ENCODE assay signal across 3 cellular contexts in genomic region chr13:49920969-49921368, GRCh38. TPM values are rescaled to one million over a fixed set of nuclear protein-coding genes. Genes with fewer than 3 reads are reported as not detected.
DNase-seq lines count a peak whose midpoint lies in the region; ATAC-seq, FAIRE-seq and TF ChIP-seq lines count a peak whose summit lies in the region.
"Not testable (repeated sequence)": the region's sequence is repeated elsewhere in the genome, so short reads cannot be mapped to it uniquely, and the experiment has no call there.

No MANE protein-coding gene starts in this region.

- not testable (repeated sequence) for FAIRE-seq in GM12878 (lab: Jason Lieb, UNC)

- 98% methylated on average over 4 of the region's 4 CpGs for WGBS in GM12878 (ENCODE audit: insufficient coverage, insufficient replicate concordance, low lambda C conversion rate, missing lambda C conversion rate)

- intact Hi-C loops in GM12878 (cut with micrococcal nuclease; ENCODE audit: unreplicated experiment) = not testable (repeated sequence)

- BruUV-seq in GM12878 (replicated peaks; lab: Mats Ljungman, UMichigan) = TSS peak; percentile 54

- not testable (repeated sequence) for TF ChIP-seq CTCF in HEK293 (tag by site-specific recombination; IDR thresholded peaks at IDR 0.05); GM12878 (IDR thresholded peaks at IDR 0.05 in 2 of 3, conservative IDR thresholded peaks at IDR 0.05 in 1 of 3; ENCODE audit: control insufficient read depth in 2 of 3, extremely low read depth in 1 of 3, insufficient read depth in 1 of 3, low read depth in 3 of 3, low read length in 3 of 3)

- not testable (repeated sequence) for H3K4me1 ChIP-seq in HEK293 (ENCODE audit: control insufficient read depth, insufficient read depth, low read length); Karpas-422 (ENCODE audit: low read length); GM12878 (ENCODE audit: control insufficient read depth, insufficient read depth, low read length)

- SMC1A ChIA-PET in GM12878 (lab: Charles Lee; ENCODE audit: uncharacterized antibody, unreplicated experiment) = interaction anchor here (1.6 kb wide), 1 partner anchor 11 kb away, joined by 3 read pairs; no protein-coding TSS in a partner anchor

- POLR2A ChIA-PET in HEK293 (lab: Yijun Ruan, JAX); GM12878 (lab: Charles Lee): not testable (repeated sequence)

- H3K36me3 ChIP-seq in HEK293 (ENCODE audit: control insufficient read depth in 2 of 2, insufficient read depth in 1 of 2, low read length in 2 of 2) (peaks cover 12 to 30% of the 10 kb centered on the region in 2 experiments), Karpas-422 (ENCODE audit: insufficient read depth, low read length) (peaks cover 11% of the 10 kb centered on the region)
- H3K36me3 ChIP-seq in GM12878 (ENCODE audit: control insufficient read depth in 2 of 2, insufficient read depth in 2 of 2, low read length in 1 of 2) = not testable (repeated sequence)

- DNase-seq in Karpas-422 = peak; percentile 16
- DNase-seq in GM12878 (ENCODE audit: low read depth, low spot score) = not testable (repeated sequence)

- in situ Hi-C loops in GM12878 (cut with MboI) = not testable (repeated sequence)

- H2AFZ ChIP-seq in Karpas-422 (ENCODE audit: low read length); GM12878 (ENCODE audit: control insufficient read depth, low read depth, low read length): not testable (repeated sequence)

- H3K4me3 ChIP-seq in HEK293 (ENCODE audit: low read depth, low read length); Karpas-422 (ENCODE audit: low read length); GM12878: not testable (repeated sequence)

- not testable (repeated sequence) for H3K4me2 ChIP-seq in Karpas-422 (ENCODE audit: low read depth, low read length, poor library complexity, severe bottlenecking); GM12878 (ENCODE audit: control insufficient read depth, insufficient read depth)

- H3K9ac ChIP-seq in Karpas-422 (ENCODE audit: low read length); GM12878 (ENCODE audit: control insufficient read depth, insufficient read depth, low read length): not testable (repeated sequence)

- not testable (repeated sequence) for ATAC-seq in GM12878

- TF ChIP-seq POLR2A in GM12878 (IDR thresholded peaks at IDR 0.05; ENCODE audit: low read depth, low read length) = not testable (repeated sequence)

- not testable (repeated sequence) for H4K20me1 ChIP-seq in Karpas-422 (ENCODE audit: insufficient read depth, low read depth, low read length); GM12878 (ENCODE audit: control insufficient read depth, insufficient read depth)

- not testable (repeated sequence) for TF ChIP-seq RAD21 in GM12878 (IDR thresholded peaks at IDR 0.05; ENCODE audit: insufficient read depth, low read depth, low read length)

- not testable (repeated sequence) for H3K9me3 ChIP-seq in HEK293 (ENCODE audit: control insufficient read depth, insufficient read depth, low read depth, low read length); Karpas-422 (ENCODE audit: low read length); GM12878 (replicated peaks; ENCODE audit: control insufficient read depth, insufficient read depth, low read length)

- H3K79me2 ChIP-seq in Karpas-422 (ENCODE audit: low read length); GM12878 (ENCODE audit: control insufficient read depth, insufficient read depth, low read length): not testable (repeated sequence)

- not testable (repeated sequence) for H3K9me2 ChIP-seq in Karpas-422 (replicated peaks; ENCODE audit: insufficient read depth, low read length)

- RAD21 ChIA-PET in GM12878 (lab: Charles Lee; ENCODE audit: unreplicated experiment) = not testable (repeated sequence)

- CTCF ChIA-PET in HEK293 (lab: Yijun Ruan, JAX) = interaction anchor here (0.7 kb wide), 2 partner anchors 71 to 542 kb away, joined by 3 read pairs; no protein-coding TSS in a partner anchor
- CTCF ChIA-PET in GM12878 (lab: Yijun Ruan, JAX) = interaction anchor here (1.9 kb wide), 1 partner anchor 15 kb away, joined by 7 read pairs; the partner anchor contains the start of gene SPRYD7

- not testable (repeated sequence) for H3K27ac ChIP-seq in HEK293 (ENCODE audit: extremely low read depth, low read depth, low read length); Karpas-422 (ENCODE audit: low read length); GM12878 (ENCODE audit: control insufficient read depth, insufficient read depth)

- not testable (repeated sequence) for TF ChIP-seq EP300 in GM12878 (IDR thresholded peaks at IDR 0.05; ENCODE audit: borderline replicate concordance in 1 of 2, control insufficient read depth in 1 of 2, low read depth in 2 of 2, low read length in 2 of 2)

- H3K27me3 ChIP-seq in Karpas-422 (ENCODE audit: low read length); GM12878 (replicated peaks in 1 of 2; ENCODE audit: control insufficient read depth in 2 of 2, insufficient read depth in 2 of 2, low read length in 1 of 2): not testable (repeated sequence)

TF ChIP-seq in HEK293, 187 proteins besides CTCF, POLR2A, EP300 and RAD21:
- TF ChIP-seq ZNF677 (tag by site-specific recombination; IDR thresholded peaks at IDR 0.05) = peak; percentile 91

RNA-seq across cellular contexts. Expression of gene SPRYD7, which starts 15.2 kb away (rescaled TPM):
- total RNA-seq in Karpas-422 (2014; rRNA removed; shearing (Covaris generic); ENCODE audit: low replicate concordance) = 7.0 and 14.1 TPM in 2 replicates
- total RNA-seq in GM12878 (2013; cell fraction: nucleolus; rRNA removed) = 7.4 and 8.2 TPM in 2 replicates
- 8.2 and 11.0 TPM in 2 replicates for total RNA-seq in GM12878 (2014; rRNA removed)
- total RNA-seq in GM12878 (2014; rRNA removed; fragmentation: Illumina TruSeq; extraction: Trizol) = 7.2 and 8.9 TPM in 2 replicates
- 8.1 and 8.5 TPM in 2 replicates for total RNA-seq in GM12878 (2021)
- polyA plus RNA-seq in GM12878 (2011; ENCODE audit: low read depth) = 3.0 TPM
- 5.3 and 5.8 TPM in 2 replicates for polyA plus RNA-seq in GM12878 (2011; rRNA removed)
- 2.2 and 7.4 TPM in 2 replicates for polyA plus RNA-seq in GM12878 (2011; cell fraction: cytosol; rRNA removed)
- polyA plus RNA-seq in GM12878 (2011; cell fraction: nucleus; rRNA removed) = 3.4 and 4.0 TPM in 2 replicates
- 6.7 and 7.6 TPM in 2 replicates for polyA plus RNA-seq in GM12878 (2012)
- polyA plus RNA-seq in GM12878 (2014; fragmentation: Illumina TruSeq; extraction: Trizol) = 10.3 and 11.5 TPM in 2 replicates
- polyA plus RNA-seq in GM12878 (2014; fragmentation: Nextera tagmentation; extraction: Ambion mirVana) = 10 to 100 TPM; 12.9 to 13.0 TPM
- polyA plus RNA-seq in GM12878 (2014; rRNA removed) = 6.6 and 7.4 TPM in 2 replicates
- 10 to 100 TPM; 17.3 to 18.7 TPM for polyA plus RNA-seq in GM12878 (2016; fragmentation: Nextera tagmentation; extraction: Ambion mirVana)
- polyA minus RNA-seq in GM12878 (2011; rRNA and poly(A)+ RNA removed) = 1.1 and 9.0 TPM in 2 replicates
- polyA minus RNA-seq in GM12878 (2011; cell fraction: cytosol; rRNA and poly(A)+ RNA removed) = 0.67 and 1.6 TPM in 2 replicates
- polyA minus RNA-seq in GM12878 (2011; cell fraction: nucleus; rRNA and poly(A)+ RNA removed) = 1.6 and 2.0 TPM in 2 replicates
